14 cellular contexts compared by ENCODE assay signal in the genomic region with DNA sequence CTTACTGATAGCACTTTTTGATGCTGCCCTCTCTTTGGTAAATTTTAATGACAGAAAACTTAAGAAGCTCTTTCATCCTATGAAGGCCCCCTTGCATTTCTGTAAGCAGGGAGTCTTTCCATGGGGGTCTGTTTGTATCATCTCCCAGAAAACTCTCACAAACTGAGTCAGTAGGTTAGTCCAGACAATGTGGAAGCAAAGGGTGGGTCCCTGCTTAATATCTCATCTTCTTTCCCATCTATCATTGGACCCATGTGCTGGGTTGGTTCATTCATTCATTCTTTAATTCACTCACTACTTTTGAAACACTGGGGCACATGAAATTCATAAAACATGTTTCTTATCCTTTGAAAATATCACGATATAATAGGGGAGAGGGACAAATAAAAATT.
"Had no signal": no experiment of that assay in that cellular context is flagged by ENCODE, and none has a peak within 500 bp of the region (broad histone marks: within the 10 kb centered on the region; RNA-seq: fewer than 3 reads in every experiment).

No MANE protein-coding gene starts in this region.

- H3K27ac ChIP-seq: body of pancreas, dorsolateral prefrontal cortex, lower lobe of right lung, prostate gland, stomach had no signal

- H3K4me1 ChIP-seq: body of pancreas, lower lobe of right lung, prostate gland, stomach had no signal

- H3K9me3 ChIP-seq: body of pancreas, lower lobe of right lung, prostate gland, right atrium auricular region, stomach, tibial nerve had no signal

- H3K4me3 ChIP-seq: body of pancreas, dorsolateral prefrontal cortex, lower lobe of right lung, prostate gland, right atrium auricular region, stomach, tibial nerve had no signal

- H3K36me3 ChIP-seq: lower lobe of right lung, prostate gland, right atrium auricular region, stomach, tibial nerve had no signal

- H3K27me3 ChIP-seq: body of pancreas, dorsolateral prefrontal cortex, right atrium auricular region, stomach, tibial nerve had no signal

- DNase-seq: activated CD4-positive, alpha-beta T cell treated with anti-CD3 and anti-CD28 coated beads, Interleukin-2, amount 50 U/mL, for 48 hours; activated gamma-delta T cell treated with Interleukin-2 at 50 U/mL for 16 hours; amygdala; caudate nucleus; dorsolateral prefrontal cortex; foreskin melanocyte; lower lobe of right lung; occipital lobe; stimulated activated CD4-positive, alpha-beta T cell treated with anti-CD3 and anti-CD28 coated beads, Interleukin-4, amount 100 ng/mL, for 24 hours; stomach had no signal
